2 cellular contexts compared by ENCODE assay signal in the genomic region with DNA sequence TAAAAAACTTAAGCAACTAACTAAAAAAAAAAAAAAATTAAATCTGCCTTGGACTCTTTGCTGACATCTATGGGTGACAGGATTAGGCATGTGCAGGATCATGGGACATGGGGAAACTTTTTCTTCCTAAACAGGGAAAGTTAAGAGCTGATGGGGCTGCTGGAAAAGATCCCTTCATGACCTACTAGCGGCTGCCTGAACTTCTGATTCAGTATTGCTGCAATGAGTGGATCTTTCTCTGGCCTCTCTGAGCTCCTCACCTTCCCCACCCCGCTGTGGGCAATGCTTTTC.
TF ChIP-seq lines count a peak whose summit lies in the region.

No MANE protein-coding gene starts in this region.

TF ChIP-seq in liver, 16 proteins besides CTCF, POLR2A, EP300 and RAD21:
- TF ChIP-seq ZBTB33 (IDR thresholded peaks at IDR 0.05) = no peak
- TF ChIP-seq NR2F2 (IDR thresholded peaks at IDR 0.05) = no peak
- TF ChIP-seq HNF4A (conservative IDR thresholded peaks at IDR 0.05) = no peak
- TF ChIP-seq HNF4G (IDR thresholded peaks at IDR 0.05) = no peak
- TF ChIP-seq JUND (IDR thresholded peaks at IDR 0.05) = no peak
- TF ChIP-seq EGR1 (IDR thresholded peaks at IDR 0.05; ENCODE audit: low read depth in 2 of 2) = no peak
- TF ChIP-seq REST (IDR thresholded peaks at IDR 0.05) = no peak
- TF ChIP-seq FOXA1 (IDR thresholded peaks at IDR 0.05) = no peak
- no peak for TF ChIP-seq YY1 (IDR thresholded peaks at IDR 0.05)
- TF ChIP-seq FOXA2 (IDR thresholded peaks at IDR 0.05) = no peak
- TF ChIP-seq, protein P1, sequence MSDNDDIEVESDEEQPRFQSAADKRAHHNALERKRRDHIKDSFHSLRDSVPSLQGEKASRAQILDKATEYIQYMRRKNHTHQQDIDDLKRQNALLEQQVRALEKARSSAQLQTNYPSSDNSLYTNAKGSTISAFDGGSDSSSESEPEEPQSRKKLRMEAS (IDR thresholded peaks at IDR 0.05) = no peak
- no peak for TF ChIP-seq GABPA (IDR thresholded peaks at IDR 0.05 in 1 of 2, conservative IDR thresholded peaks at IDR 0.05 in 1 of 2)
- TF ChIP-seq ATF3 (IDR thresholded peaks at IDR 0.05) = no peak
- TF ChIP-seq SP1 (IDR thresholded peaks at IDR 0.05) = no peak
- no peak for TF ChIP-seq RXRA (IDR thresholded peaks at IDR 0.05)
- no peak for TF ChIP-seq TAF1 (conservative IDR thresholded peaks at IDR 0.05)

TF ChIP-seq in HepG2, 621 proteins besides CTCF, POLR2A, EP300 and RAD21:
- TF ChIP-seq MEIS2 (CRISPR knock-in tag; IDR thresholded peaks at IDR 0.05) (no peak), ZNF775 (CRISPR knock-in tag; IDR thresholded peaks at IDR 0.05; ENCODE audit: borderline replicate concordance) (no peak), GABPA (IDR thresholded peaks at IDR 0.05; ENCODE audit: low read depth, low read length) (no peak), GABPA (CRISPR knock-in tag; IDR thresholded peaks at IDR 0.05; ENCODE audit: low read depth) (no peak), ZMAT3 (CRISPR knock-in tag; conservative IDR thresholded peaks at IDR 0.05) (no peak), HNRNPK (IDR thresholded peaks at IDR 0.05; ENCODE audit: low read depth, low read length, poor library complexity, severe bottlenecking) (no peak), GATA4 (IDR thresholded peaks at IDR 0.05; ENCODE audit: borderline replicate concordance, low read depth) (no peak)
- TF ChIP-seq, protein P2, sequence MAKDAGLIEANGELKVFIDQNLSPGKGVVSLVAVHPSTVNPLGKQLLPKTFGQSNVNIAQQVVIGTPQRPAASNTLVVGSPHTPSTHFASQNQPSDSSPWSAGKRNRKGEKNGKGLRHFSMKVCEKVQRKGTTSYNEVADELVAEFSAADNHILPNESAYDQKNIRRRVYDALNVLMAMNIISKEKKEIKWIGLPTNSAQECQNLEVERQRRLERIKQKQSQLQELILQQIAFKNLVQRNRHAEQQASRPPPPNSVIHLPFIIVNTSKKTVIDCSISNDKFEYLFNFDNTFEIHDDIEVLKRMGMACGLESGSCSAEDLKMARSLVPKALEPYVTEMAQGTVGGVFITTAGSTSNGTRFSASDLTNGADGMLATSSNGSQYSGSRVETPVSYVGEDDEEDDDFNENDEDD (CRISPR knock-in tag; IDR thresholded peaks at IDR 0.05; ENCODE audit: borderline replicate concordance) = no peak
- TF ChIP-seq, protein P3, sequence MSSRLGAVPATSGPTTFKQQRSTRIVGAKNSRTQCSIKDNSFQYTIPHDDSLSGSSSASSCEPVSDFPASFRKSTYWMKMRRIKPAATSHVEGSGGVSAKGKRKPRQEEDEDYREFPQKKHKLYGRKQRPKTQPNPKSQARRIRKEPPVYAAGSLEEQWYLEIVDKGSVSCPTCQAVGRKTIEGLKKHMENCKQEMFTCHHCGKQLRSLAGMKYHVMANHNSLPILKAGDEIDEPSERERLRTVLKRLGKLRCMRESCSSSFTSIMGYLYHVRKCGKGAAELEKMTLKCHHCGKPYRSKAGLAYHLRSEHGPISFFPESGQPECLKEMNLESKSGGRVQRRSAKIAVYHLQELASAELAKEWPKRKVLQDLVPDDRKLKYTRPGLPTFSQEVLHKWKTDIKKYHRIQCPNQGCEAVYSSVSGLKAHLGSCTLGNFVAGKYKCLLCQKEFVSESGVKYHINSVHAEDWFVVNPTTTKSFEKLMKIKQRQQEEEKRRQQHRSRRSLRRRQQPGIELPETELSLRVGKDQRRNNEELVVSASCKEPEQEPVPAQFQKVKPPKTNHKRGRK (CRISPR knock-in tag; IDR thresholded peaks at IDR 0.05) = no peak
